Comparison of ENCODE assay signal across 8 cellular contexts in the genomic region with DNA sequence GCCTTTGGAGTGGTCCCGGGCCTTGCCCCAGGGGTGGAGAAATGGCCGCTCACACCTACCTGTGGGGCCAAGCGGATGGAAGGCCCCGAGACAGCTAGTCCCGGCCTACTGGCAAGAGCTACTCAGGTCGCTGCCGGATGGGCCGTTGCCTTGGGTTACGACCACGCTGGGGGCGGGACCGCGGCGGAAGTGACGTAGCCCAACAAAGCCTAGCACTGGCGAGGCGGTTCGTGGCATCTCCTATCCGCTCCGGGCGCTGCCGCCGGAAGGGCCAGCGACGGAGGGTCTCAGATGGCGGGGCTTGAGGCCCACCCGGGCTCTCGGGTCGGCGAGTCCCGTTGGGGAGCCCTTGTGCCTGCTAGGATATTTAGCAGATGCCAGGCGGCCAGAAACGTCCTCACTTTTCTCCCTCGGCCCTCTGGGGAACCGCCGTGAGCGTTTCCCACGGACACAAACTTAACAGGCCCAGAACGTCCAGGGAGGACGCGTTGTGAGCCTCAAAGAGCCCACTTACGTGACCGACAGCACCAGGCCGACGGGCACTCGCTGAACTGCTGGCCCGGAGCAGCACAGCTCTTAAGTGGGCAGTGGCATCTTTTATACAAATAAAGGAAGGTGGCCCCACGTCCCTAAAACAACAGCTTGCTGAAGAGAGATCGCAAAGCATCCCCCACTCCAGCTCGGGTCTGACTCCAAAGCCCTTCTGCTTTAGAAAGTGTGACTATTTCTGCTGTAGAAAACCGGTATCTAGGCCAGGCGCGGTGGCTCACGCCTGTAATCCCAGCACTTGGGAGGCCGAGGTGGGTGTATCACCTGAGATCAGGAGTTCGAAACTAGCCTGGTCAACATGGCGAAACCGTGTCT. TPM values are rescaled to one million over a fixed set of nuclear protein-coding genes. Genes with fewer than 3 reads are reported as not detected.
DNase-seq lines count a peak whose midpoint lies in the region; ATAC-seq and TF ChIP-seq lines count a peak whose summit lies in the region.

A gene with protein sequence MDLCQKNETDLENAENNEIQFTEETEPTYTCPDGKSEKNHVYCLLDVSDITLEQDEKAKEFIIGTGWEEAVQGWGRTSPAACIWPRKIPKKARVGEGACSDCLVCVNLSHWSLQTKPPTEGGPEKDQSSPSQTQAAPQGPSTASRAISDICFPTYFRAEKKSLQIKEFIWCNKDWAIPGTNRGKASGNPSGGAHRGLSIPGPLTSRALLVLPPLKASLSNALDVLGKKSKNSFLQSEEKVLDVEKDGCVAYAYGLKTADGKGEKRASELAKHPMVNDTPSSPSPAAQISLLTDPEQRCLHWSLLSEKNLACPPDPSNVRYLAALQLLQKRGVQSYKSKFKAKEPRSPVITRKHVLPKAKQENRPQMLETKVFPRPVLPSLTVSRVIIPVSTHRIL (minus strand): TSS at position 162 of the 864 bp plus-strand sequence. CDS start 13,283 bp downstream, outside the sequence.

- ATAC-seq in GM21381 (IDR thresholded peaks at IDR 0.05; ENCODE audit: unreplicated experiment) = peak; percentile 96
- peak; percentile 89 for ATAC-seq in activated CD8-positive, alpha-beta memory T cell treated with anti-CD3 and anti-CD28 coated beads, Interleukin-2, amount 10 ng/mL, durations not matched to agents 7 days and 5 days

- H3K4me3 Mint-ChIP-seq in activated CD8-positive, alpha-beta memory T cell treated with anti-CD3 and anti-CD28 coated beads, Interleukin-2, amount 10 ng/mL, durations not matched to agents 7 days and 5 days = no peak within 1 kb of the TSS
- H3K4me3 Mint-ChIP-seq in endodermal cell = no peak within 1 kb of the TSS

- no peaks in the 10 kb centered on the region for H3K9me3 Mint-ChIP-seq in activated CD8-positive, alpha-beta memory T cell treated with anti-CD3 and anti-CD28 coated beads, Interleukin-2, amount 10 ng/mL, durations not matched to agents 7 days and 5 days (ENCODE audit: low read depth)
- no peaks in the 10 kb centered on the region for H3K9me3 Mint-ChIP-seq in endodermal cell

- H3K27me3 ChIP-seq in endodermal cell (ENCODE audit: control insufficient read depth, insufficient read depth, low read length, poor library complexity, severe bottlenecking) = no peaks in the 10 kb centered on the region

- peaks cover 4% of the 10 kb centered on the region for H3K4me1 Mint-ChIP-seq in activated CD8-positive, alpha-beta memory T cell treated with anti-CD3 and anti-CD28 coated beads, Interleukin-2, amount 10 ng/mL, durations not matched to agents 7 days and 5 days
- H3K4me1 Mint-ChIP-seq in endodermal cell = peaks cover 23% of the 10 kb centered on the region

- peak within 1 kb of the TSS; percentile 15 for H3K27ac Mint-ChIP-seq in activated CD8-positive, alpha-beta memory T cell treated with anti-CD3 and anti-CD28 coated beads, Interleukin-2, amount 10 ng/mL, durations not matched to agents 7 days and 5 days
- no peak within 1 kb of the TSS for H3K27ac Mint-ChIP-seq in endodermal cell

- in situ Hi-C loops in Caki2 (cut with HindIII; ENCODE audit: low pct_unique_long_range_greater_than_20kb, low sequenced_read_pairs) = no loop called here

- DNase-seq in Caki2 (ENCODE audit: low read depth) = peak; percentile 94
- DNase-seq in HT1080 (ENCODE audit: low read depth) = peak; percentile 94
- DNase-seq in NOMO-1 (lab: John Stamatoyannopoulos, UW; ENCODE audit: unreplicated experiment in 2 of 2) = peak; percentile 87 to 90
- DNase-seq in activated CD8-positive, alpha-beta memory T cell treated with anti-CD3 and anti-CD28 coated beads, Interleukin-2, amount 10 ng/mL, durations not matched to agents 7 days and 5 days = peak; percentile 99
- DNase-seq in endodermal cell = peak; percentile 99
- DNase-seq in mesenteric fat pad (ENCODE audit: low spot score) = peak; percentile 99
- peak; percentile 97 for DNase-seq in stimulated activated CD8-positive, alpha-beta memory T cell treated with anti-CD3 and anti-CD28 coated beads, Interleukin-12 subunit alpha, Interleukin-12 subunit beta, amount 100 ng/mL, for 4 hours (ENCODE audit: low read depth)

- H3K27ac ChIP-seq in endodermal cell (ENCODE audit: low read depth, low read length) = peak within 1 kb of the TSS; percentile 94

- peaks cover 4% of the 10 kb centered on the region for H3K27me3 Mint-ChIP-seq in activated CD8-positive, alpha-beta memory T cell treated with anti-CD3 and anti-CD28 coated beads, Interleukin-2, amount 10 ng/mL, durations not matched to agents 7 days and 5 days
- H3K27me3 Mint-ChIP-seq in endodermal cell (ENCODE audit: insufficient read depth) = no peaks in the 10 kb centered on the region

- TF ChIP-seq CTCF in endodermal cell (conservative IDR thresholded peaks at IDR 0.05) = no peak

- CTCF ChIA-PET in activated CD8-positive, alpha-beta memory T cell treated with anti-CD3 and anti-CD28 coated beads, Interleukin-2, amount 10 ng/mL, durations not matched to agents 7 days and 5 days (lab: Charles Lee) = interaction anchor here (0.7 to 3.5 kb wide), 3 partner anchors 42 to 327 kb away, joined by 3 to 40 read pairs (median 3); partner anchors contain the start of gene ATMIN

- WGBS in endodermal cell (ENCODE audit: insufficient coverage in 1 of 2, insufficient read length in 1 of 2), 2 experiments = 18 to 22% methylated on average over 46 to 58 of the region's 58 CpGs

- peak within 1 kb of the TSS; percentile 75 for H3K9ac ChIP-seq in endodermal cell (ENCODE audit: extremely low read depth, low read length, poor library complexity, severe bottlenecking)

- peak within 1 kb of the TSS; percentile 80 for H3K4me3 ChIP-seq in endodermal cell (ENCODE audit: low read length)

- peaks cover 23% of the 10 kb centered on the region for H3K36me3 ChIP-seq in endodermal cell (ENCODE audit: control insufficient read depth, insufficient read depth, low read length)

- no peaks in the 10 kb centered on the region for H3K36me3 Mint-ChIP-seq in activated CD8-positive, alpha-beta memory T cell treated with anti-CD3 and anti-CD28 coated beads, Interleukin-2, amount 10 ng/mL, durations not matched to agents 7 days and 5 days
- peaks cover 25% of the 10 kb centered on the region for H3K36me3 Mint-ChIP-seq in endodermal cell (ENCODE audit: low read depth)

- H3K9me3 ChIP-seq in endodermal cell (ENCODE audit: control insufficient read depth, low read length) = no peaks in the 10 kb centered on the region

- peaks cover 7% of the 10 kb centered on the region for H3K4me1 ChIP-seq in endodermal cell (ENCODE audit: control insufficient read depth, insufficient read depth, low read length)

RNA-seq across cellular contexts. Expression of the gene that starts here (rescaled TPM):
- total RNA-seq in Caki2 (2014; rRNA removed; shearing (Covaris generic); ENCODE audit: low replicate concordance) = 11.3 TPM in 1 of 2 replicates, not detected in the other
- not detected in 2 replicates for total RNA-seq in HT1080 (2014; rRNA removed; shearing (Covaris generic))
- polyA plus RNA-seq in HT1080 (2015; cell fraction: cytosol; rRNA removed) = 1.7 and 2.7 TPM in 2 replicates
- 0.85 and 7.2 TPM in 2 replicates for polyA plus RNA-seq in HT1080 (2015; cell fraction: nucleus; rRNA removed)
- not detected for total RNA-seq in activated CD8-positive, alpha-beta memory T cell treated with anti-CD3 and anti-CD28 coated beads, Interleukin-2, amount 10 ng/mL, durations not matched to agents 7 days and 5 days
- 1 to 10 TPM; 2.9 to 3.9 TPM for total RNA-seq in endodermal cell
- polyA plus RNA-seq in endodermal cell (2013, experiment 1 of 2) = 3.2 TPM
- 2.9 TPM for polyA plus RNA-seq in endodermal cell (2013, experiment 2 of 2)
- total RNA-seq in mesenteric fat pad = 0.19 TPM

Comparison
In these comparisons a context has a peak if more than half of its experiments do, and no peak if none do; other contexts are left out.
1. Peak in every context shown above with its lines: DNase-seq, ATAC-seq, H3K4me3 ChIP-seq and H3K27ac ChIP-seq.
2. Peak in DNase-seq and ATAC-seq in activated CD8-positive, alpha-beta memory T cell treated with anti-CD3 and anti-CD28 coated beads, Interleukin-2, amount 10 ng/mL, durations not matched to agents 7 days and 5 days; RNA of the gene not detected or under 1 TPM.
3. Peak in DNase-seq in mesenteric fat pad; RNA of the gene not detected or under 1 TPM.